1 cellular context compared by ENCODE assay signal in the genomic region with DNA sequence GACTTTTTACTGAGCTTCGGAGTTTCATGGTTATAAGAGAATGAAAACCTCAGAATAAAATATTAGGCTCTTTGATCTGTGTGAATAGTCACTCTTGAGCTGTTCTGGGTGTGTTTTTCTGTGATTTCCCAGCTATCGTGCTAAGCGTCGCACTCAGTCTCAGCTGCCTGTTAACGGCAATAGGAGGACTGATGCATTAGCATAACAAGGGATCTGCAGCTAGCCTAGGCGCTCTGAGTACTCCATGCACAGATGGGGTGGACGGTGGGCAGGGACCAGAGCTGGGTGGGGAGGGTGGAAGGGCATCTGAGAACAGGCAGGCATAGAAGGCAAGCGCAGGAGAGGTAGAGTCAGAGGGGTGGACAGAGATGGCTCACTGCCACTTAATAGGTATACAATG.
TF ChIP-seq lines count a peak whose summit lies in the region.

No MANE protein-coding gene starts in this region.

TF ChIP-seq in GM23338, 12 proteins besides CTCF, POLR2A, EP300 and RAD21:
- TF ChIP-seq, protein P1, sequence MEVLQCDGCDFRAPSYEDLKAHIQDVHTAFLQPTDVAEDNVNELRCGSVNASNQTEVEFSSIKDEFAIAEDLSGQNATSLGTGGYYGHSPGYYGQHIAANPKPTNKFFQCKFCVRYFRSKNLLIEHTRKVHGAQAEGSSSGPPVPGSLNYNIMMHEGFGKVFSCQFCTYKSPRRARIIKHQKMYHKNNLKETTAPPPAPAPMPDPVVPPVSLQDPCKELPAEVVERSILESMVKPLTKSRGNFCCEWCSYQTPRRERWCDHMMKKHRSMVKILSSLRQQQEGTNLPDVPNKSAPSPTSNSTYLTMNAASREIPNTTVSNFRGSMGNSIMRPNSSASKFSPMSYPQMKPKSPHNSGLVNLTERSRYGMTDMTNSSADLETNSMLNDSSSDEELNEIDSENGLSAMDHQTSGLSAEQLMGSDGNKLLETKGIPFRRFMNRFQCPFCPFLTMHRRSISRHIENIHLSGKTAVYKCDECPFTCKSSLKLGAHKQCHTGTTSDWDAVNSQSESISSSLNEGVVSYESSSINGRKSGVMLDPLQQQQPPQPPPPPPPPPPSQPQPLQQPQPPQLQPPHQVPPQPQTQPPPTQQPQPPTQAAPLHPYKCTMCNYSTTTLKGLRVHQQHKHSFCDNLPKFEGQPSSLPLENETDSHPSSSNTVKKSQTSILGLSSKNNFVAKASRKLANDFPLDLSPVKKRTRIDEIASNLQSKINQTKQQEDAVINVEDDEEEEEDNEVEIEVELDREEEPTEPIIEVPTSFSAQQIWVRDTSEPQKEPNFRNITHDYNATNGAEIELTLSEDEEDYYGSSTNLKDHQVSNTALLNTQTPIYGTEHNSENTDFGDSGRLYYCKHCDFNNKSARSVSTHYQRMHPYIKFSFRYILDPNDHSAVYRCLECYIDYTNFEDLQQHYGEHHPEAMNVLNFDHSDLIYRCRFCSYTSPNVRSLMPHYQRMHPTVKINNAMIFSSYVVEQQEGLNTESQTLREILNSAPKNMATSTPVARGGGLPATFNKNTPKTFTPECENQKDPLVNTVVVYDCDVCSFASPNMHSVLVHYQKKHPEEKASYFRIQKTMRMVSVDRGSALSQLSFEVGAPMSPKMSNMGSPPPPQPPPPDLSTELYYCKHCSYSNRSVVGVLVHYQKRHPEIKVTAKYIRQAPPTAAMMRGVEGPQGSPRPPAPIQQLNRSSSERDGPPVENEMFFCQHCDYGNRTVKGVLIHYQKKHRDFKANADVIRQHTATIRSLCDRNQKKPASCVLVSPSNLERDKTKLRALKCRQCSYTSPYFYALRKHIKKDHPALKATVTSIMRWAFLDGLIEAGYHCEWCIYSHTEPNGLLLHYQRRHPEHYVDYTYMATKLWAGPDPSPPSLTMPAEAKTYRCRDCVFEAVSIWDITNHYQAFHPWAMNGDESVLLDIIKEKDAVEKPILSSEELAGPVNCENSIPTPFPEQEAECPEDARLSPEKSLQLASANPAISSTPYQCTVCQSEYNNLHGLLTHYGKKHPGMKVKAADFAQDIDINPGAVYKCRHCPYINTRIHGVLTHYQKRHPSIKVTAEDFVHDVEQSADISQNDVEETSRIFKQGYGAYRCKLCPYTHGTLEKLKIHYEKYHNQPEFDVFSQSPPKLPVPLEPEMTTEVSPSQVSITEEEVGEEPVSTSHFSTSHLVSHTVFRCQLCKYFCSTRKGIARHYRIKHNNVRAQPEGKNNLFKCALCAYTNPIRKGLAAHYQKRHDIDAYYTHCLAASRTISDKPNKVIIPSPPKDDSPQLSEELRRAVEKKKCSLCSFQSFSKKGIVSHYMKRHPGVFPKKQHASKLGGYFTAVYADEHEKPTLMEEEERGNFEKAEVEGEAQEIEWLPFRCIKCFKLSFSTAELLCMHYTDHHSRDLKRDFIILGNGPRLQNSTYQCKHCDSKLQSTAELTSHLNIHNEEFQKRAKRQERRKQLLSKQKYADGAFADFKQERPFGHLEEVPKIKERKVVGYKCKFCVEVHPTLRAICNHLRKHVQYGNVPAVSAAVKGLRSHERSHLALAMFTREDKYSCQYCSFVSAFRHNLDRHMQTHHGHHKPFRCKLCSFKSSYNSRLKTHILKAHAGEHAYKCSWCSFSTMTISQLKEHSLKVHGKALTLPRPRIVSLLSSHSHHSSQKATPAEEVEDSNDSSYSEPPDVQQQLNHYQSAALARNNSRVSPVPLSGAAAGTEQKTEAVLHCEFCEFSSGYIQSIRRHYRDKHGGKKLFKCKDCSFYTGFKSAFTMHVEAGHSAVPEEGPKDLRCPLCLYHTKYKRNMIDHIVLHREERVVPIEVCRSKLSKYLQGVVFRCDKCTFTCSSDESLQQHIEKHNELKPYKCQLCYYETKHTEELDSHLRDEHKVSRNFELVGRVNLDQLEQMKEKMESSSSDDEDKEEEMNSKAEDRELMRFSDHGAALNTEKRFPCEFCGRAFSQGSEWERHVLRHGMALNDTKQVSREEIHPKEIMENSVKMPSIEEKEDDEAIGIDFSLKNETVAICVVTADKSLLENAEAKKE (CRISPR knock-in tag; IDR thresholded peaks at IDR 0.05): no peak
- TF ChIP-seq, protein P2, sequence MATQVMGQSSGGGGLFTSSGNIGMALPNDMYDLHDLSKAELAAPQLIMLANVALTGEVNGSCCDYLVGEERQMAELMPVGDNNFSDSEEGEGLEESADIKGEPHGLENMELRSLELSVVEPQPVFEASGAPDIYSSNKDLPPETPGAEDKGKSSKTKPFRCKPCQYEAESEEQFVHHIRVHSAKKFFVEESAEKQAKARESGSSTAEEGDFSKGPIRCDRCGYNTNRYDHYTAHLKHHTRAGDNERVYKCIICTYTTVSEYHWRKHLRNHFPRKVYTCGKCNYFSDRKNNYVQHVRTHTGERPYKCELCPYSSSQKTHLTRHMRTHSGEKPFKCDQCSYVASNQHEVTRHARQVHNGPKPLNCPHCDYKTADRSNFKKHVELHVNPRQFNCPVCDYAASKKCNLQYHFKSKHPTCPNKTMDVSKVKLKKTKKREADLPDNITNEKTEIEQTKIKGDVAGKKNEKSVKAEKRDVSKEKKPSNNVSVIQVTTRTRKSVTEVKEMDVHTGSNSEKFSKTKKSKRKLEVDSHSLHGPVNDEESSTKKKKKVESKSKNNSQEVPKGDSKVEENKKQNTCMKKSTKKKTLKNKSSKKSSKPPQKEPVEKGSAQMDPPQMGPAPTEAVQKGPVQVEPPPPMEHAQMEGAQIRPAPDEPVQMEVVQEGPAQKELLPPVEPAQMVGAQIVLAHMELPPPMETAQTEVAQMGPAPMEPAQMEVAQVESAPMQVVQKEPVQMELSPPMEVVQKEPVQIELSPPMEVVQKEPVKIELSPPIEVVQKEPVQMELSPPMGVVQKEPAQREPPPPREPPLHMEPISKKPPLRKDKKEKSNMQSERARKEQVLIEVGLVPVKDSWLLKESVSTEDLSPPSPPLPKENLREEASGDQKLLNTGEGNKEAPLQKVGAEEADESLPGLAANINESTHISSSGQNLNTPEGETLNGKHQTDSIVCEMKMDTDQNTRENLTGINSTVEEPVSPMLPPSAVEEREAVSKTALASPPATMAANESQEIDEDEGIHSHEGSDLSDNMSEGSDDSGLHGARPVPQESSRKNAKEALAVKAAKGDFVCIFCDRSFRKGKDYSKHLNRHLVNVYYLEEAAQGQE (IDR thresholded peaks at IDR 0.05; ENCODE audit: unreplicated experiment): no peak
- TF ChIP-seq, protein P3, sequence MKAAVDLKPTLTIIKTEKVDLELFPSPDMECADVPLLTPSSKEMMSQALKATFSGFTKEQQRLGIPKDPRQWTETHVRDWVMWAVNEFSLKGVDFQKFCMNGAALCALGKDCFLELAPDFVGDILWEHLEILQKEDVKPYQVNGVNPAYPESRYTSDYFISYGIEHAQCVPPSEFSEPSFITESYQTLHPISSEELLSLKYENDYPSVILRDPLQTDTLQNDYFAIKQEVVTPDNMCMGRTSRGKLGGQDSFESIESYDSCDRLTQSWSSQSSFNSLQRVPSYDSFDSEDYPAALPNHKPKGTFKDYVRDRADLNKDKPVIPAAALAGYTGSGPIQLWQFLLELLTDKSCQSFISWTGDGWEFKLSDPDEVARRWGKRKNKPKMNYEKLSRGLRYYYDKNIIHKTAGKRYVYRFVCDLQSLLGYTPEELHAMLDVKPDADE (IDR thresholded peaks at IDR 0.05): no peak
- no peak for TF ChIP-seq EZH2 (IDR thresholded peaks at IDR 0.05; ENCODE audit: low read depth, unreplicated experiment)
- TF ChIP-seq JUNB (IDR thresholded peaks at IDR 0.05; ENCODE audit: unreplicated experiment): no peak
- TF ChIP-seq STAT1 (IDR thresholded peaks at IDR 0.05; ENCODE audit: unreplicated experiment): no peak
- TF ChIP-seq CREB1 (CRISPR knock-in tag; IDR thresholded peaks at IDR 0.05; ENCODE audit: low read depth): no peak
- TF ChIP-seq NANOG (IDR thresholded peaks at IDR 0.05; ENCODE audit: borderline replicate concordance): no peak
- TF ChIP-seq ZNF331 (CRISPR knock-in tag; IDR thresholded peaks at IDR 0.05; ENCODE audit: low read depth): no peak
- no peak for TF ChIP-seq ZNF114 (CRISPR knock-in tag; IDR thresholded peaks at IDR 0.05)
- no peak for TF ChIP-seq EZH2phosphoT487 (IDR thresholded peaks at IDR 0.05; ENCODE audit: unreplicated experiment)
- no peak for TF ChIP-seq POLR2AphosphoS5 (IDR thresholded peaks at IDR 0.05; ENCODE audit: low read depth)
